ENCODE assay signal across 18 cellular contexts in genomic region chr1:55088413-55088812, GRCh38. TPM values are rescaled to one million over a fixed set of nuclear protein-coding genes. Genes with fewer than 3 reads are reported as not detected.
DNase-seq lines count a peak whose midpoint lies in the region; ATAC-seq and TF ChIP-seq lines count a peak whose summit lies in the region.
"Had no signal": no experiment of that assay in that cellular context is flagged by ENCODE, and none has a peak within 500 bp of the region (broad histone marks: within the 10 kb centered on the region; RNA-seq: fewer than 3 reads in every experiment).

No MANE protein-coding gene starts in this region.

- H3K56ac ChIP-seq in IMR-90 (ENCODE audit: extremely low read depth, insufficient read depth, low read length): no peak overlapping the region

- H3K23ac ChIP-seq in IMR-90 (ENCODE audit: low read depth, low read length): no peak overlapping the region

- H3K14ac ChIP-seq in IMR-90 (replicated peaks; ENCODE audit: low read depth, low read length): no peak overlapping the region

- no peak overlapping the region for H3K27ac ChIP-seq in IMR-90 (ENCODE audit: insufficient read depth, low read length)
- H3K27ac ChIP-seq: colonic mucosa, SK-N-MC, tibial nerve had no signal

- H4K5ac ChIP-seq in IMR-90 (ENCODE audit: low read depth, low read length): no peak overlapping the region

- H3K27me3 ChIP-seq in IMR-90 (ENCODE audit: control insufficient read depth, insufficient read depth, low read length): no peaks in the 10 kb centered on the region
- H3K27me3 ChIP-seq: colonic mucosa, tibial nerve had no signal

- no peaks in the 10 kb centered on the region for H3K4me1 ChIP-seq in IMR-90 (ENCODE audit: control insufficient read depth, insufficient read depth, low read length)
- H3K4me1 ChIP-seq: colonic mucosa, tibial nerve had no signal

- H2AFZ ChIP-seq in IMR-90 (replicated peaks; ENCODE audit: low read length, poor library complexity): no peak overlapping the region

- no peak overlapping the region for H3K4me3 ChIP-seq in IMR-90 (ENCODE audit: insufficient read depth, low read depth, low read length)
- H3K4me3 ChIP-seq: colonic mucosa, SK-N-MC, tibial nerve had no signal

- H2AK9ac ChIP-seq in IMR-90 (replicated peaks; ENCODE audit: low read depth, low read length, poor library complexity): no peak overlapping the region

- peaks cover 41% of the 10 kb centered on the region for H3K36me3 ChIP-seq in IMR-90 (ENCODE audit: control insufficient read depth, insufficient read depth, low read length)

- H3K4ac ChIP-seq in IMR-90 (ENCODE audit: low read depth, low read length): no peak overlapping the region

- POLR2A ChIA-PET in IMR-90 (lab: Charles Lee; ENCODE audit: unreplicated experiment): no interaction called here

- TF ChIP-seq RAD21 in IMR-90 (IDR thresholded peaks at IDR 0.05; ENCODE audit: low read length): no peak

- no peaks in the 10 kb centered on the region for H4K20me1 ChIP-seq in IMR-90 (ENCODE audit: insufficient read depth, low read length)

- H4K8ac ChIP-seq in IMR-90 (ENCODE audit: low read depth in 2 of 2, low read length in 2 of 2): no peak overlapping the region

- H2AK5ac ChIP-seq in IMR-90 (ENCODE audit: low read depth, low read length): no peak overlapping the region

- dilution Hi-C loops in IMR-90 (cut with HindIII; ENCODE audit: low sequenced_read_pairs, unreplicated experiment): no loop called here

- CTCF ChIA-PET in IMR-90 (lab: Yijun Ruan, JAX): interaction anchor here (0.7 kb wide), 1 partner anchor 751 kb away, joined by 4 read pairs; no protein-coding TSS in a partner anchor

- no peak overlapping the region for H2BK15ac ChIP-seq in IMR-90 (ENCODE audit: low read depth, low read length)

- H3K27me3 Mint-ChIP-seq in T-helper 1 cell treated with Interleukin-12 subunit alpha and Interleukin-12 subunit beta and Interleukin-4 antibody, amounts not matched to agents 30 μg/mL and 1 μg/mL, for 36 hours (ENCODE audit: low read depth): no peaks in the 10 kb centered on the region
- H3K27me3 Mint-ChIP-seq in activated T-helper 2 cell treated with anti-CD3 and anti-CD28 coated beads, Interferon-gamma antibody, Interleukin-2, Interleukin-4, amounts not matched to agents 10 μg/mL and 5 μg/mL and 100 μg/mL, durations not matched to agents 14 hours and 24 hours and 36 hours (ENCODE audit: low read depth): no peaks in the 10 kb centered on the region
- no peaks in the 10 kb centered on the region for H3K27me3 Mint-ChIP-seq in natural killer cell treated with Interleukin-12 subunit alpha and Interleukin-12 subunit beta and Interleukin-15 and Interleukin-18, amount 100 ng/mL, for 72 hours

- TF ChIP-seq POLR2A in IMR-90 (IDR thresholded peaks at IDR 0.05; ENCODE audit: low read depth, low read length): no peak

- H4K91ac ChIP-seq in IMR-90 (ENCODE audit: insufficient read depth, low read depth, low read length): no peak overlapping the region

- peaks cover 46% of the 10 kb centered on the region for H3K36me3 Mint-ChIP-seq in T-helper 1 cell treated with Interleukin-12 subunit alpha and Interleukin-12 subunit beta and Interleukin-4 antibody, amounts not matched to agents 30 μg/mL and 1 μg/mL, for 36 hours (ENCODE audit: low read depth)
- H3K36me3 Mint-ChIP-seq in activated T-helper 2 cell treated with anti-CD3 and anti-CD28 coated beads, Interferon-gamma antibody, Interleukin-2, Interleukin-4, amounts not matched to agents 10 μg/mL and 5 μg/mL and 100 μg/mL, durations not matched to agents 14 hours and 24 hours and 36 hours (ENCODE audit: low read depth): peaks cover 84% of the 10 kb centered on the region
- H3K36me3 Mint-ChIP-seq in natural killer cell treated with Interleukin-12 subunit alpha and Interleukin-12 subunit beta and Interleukin-15 and Interleukin-18, amount 100 ng/mL, for 72 hours: peaks cover 47% of the 10 kb centered on the region

- no peak overlapping the region for H3K18ac ChIP-seq in IMR-90 (ENCODE audit: low read depth, low read length)

- H3K4me1 Mint-ChIP-seq in T-helper 1 cell treated with Interleukin-12 subunit alpha and Interleukin-12 subunit beta and Interleukin-4 antibody, amounts not matched to agents 30 μg/mL and 1 μg/mL, for 36 hours (ENCODE audit: low read depth): peaks cover 8% of the 10 kb centered on the region
- H3K4me1 Mint-ChIP-seq in activated T-helper 2 cell treated with anti-CD3 and anti-CD28 coated beads, Interferon-gamma antibody, Interleukin-2, Interleukin-4, amounts not matched to agents 10 μg/mL and 5 μg/mL and 100 μg/mL, durations not matched to agents 14 hours and 24 hours and 36 hours (ENCODE audit: low read depth): peaks cover 7% of the 10 kb centered on the region
- peaks cover 14% of the 10 kb centered on the region in 2 donors for H3K4me1 Mint-ChIP-seq in natural killer cell treated with Interleukin-12 subunit alpha and Interleukin-12 subunit beta and Interleukin-15 and Interleukin-18, amount 100 ng/mL, for 72 hours (ENCODE audit: low read depth in 2 of 2)

- no peaks in the 10 kb centered on the region; a peak in 2 of 4 replicates for H3K79me1 ChIP-seq in IMR-90 (ENCODE audit: low read depth in 1 of 2, low read length in 2 of 2)

- intact Hi-C loops in IMR-90 (cut with micrococcal nuclease): loop anchor here (5.0 kb wide), 1 partner anchor 34 kb away; no protein-coding TSS in a partner anchor
- intact Hi-C loops in activated T-helper 2 cell treated with anti-CD3 and anti-CD28 coated beads, Interferon-gamma antibody, Interleukin-2, Interleukin-4, amounts not matched to agents 10 μg/mL and 5 μg/mL and 100 μg/mL, durations not matched to agents 14 hours and 24 hours and 36 hours (cut with micrococcal nuclease): no loop called here

- in situ Hi-C loops in IMR-90 (cut with MboI; ENCODE audit: low sequenced_read_pairs): no loop called here

- TF ChIP-seq CTCF in IMR-90 (conservative IDR thresholded peaks at IDR 0.05; ENCODE audit: low read depth, low read length): no peak

- no CpG with 5 or more reads among the region's 4 CpGs for WGBS in IMR-90 (ENCODE audit: extremely low coverage in 2 of 2, insufficient read length in 1 of 2), 2 experiments

- no peak overlapping the region for H3K4me2 ChIP-seq in IMR-90 (ENCODE audit: low read depth, low read length)

- no peak overlapping the region for H2BK120ac ChIP-seq in IMR-90 (ENCODE audit: low read depth, low read length)

- ATAC-seq in IMR-90 (ENCODE audit: low read depth): no peak
- no peak for ATAC-seq in natural killer cell treated with Interleukin-12 subunit alpha and Interleukin-12 subunit beta and Interleukin-15 and Interleukin-18, amount 100 ng/mL, for 72 hours
- ATAC-seq: right cardiac atrium had no signal

- no peak overlapping the region for H2BK20ac ChIP-seq in IMR-90 (ENCODE audit: low read depth, low read length)

- H3K4me3 Mint-ChIP-seq in T-helper 1 cell treated with Interleukin-12 subunit alpha and Interleukin-12 subunit beta and Interleukin-4 antibody, amounts not matched to agents 30 μg/mL and 1 μg/mL, for 36 hours: no peak overlapping the region
- no peak overlapping the region for H3K4me3 Mint-ChIP-seq in activated T-helper 2 cell treated with anti-CD3 and anti-CD28 coated beads, Interferon-gamma antibody, Interleukin-2, Interleukin-4, amounts not matched to agents 10 μg/mL and 5 μg/mL and 100 μg/mL, durations not matched to agents 14 hours and 24 hours and 36 hours (ENCODE audit: low read depth)
- peak overlapping the region; percentile 4 for H3K4me3 Mint-ChIP-seq in natural killer cell treated with Interleukin-12 subunit alpha and Interleukin-12 subunit beta and Interleukin-15 and Interleukin-18, amount 100 ng/mL, for 72 hours

- no peak overlapping the region for H2BK5ac ChIP-seq in IMR-90 (ENCODE audit: low read depth, low read length, poor library complexity, severe bottlenecking)

- no peak overlapping the region for H3K9ac ChIP-seq in IMR-90 (ENCODE audit: low read depth, low read length)

- peaks cover 5% of the 10 kb centered on the region for H3K9me1 ChIP-seq in IMR-90 (ENCODE audit: insufficient read depth, low read length)

- peak overlapping the region; percentile 58 for H3K27ac Mint-ChIP-seq in T-helper 1 cell treated with Interleukin-12 subunit alpha and Interleukin-12 subunit beta and Interleukin-4 antibody, amounts not matched to agents 30 μg/mL and 1 μg/mL, for 36 hours
- peak overlapping the region; percentile 36 for H3K27ac Mint-ChIP-seq in activated T-helper 2 cell treated with anti-CD3 and anti-CD28 coated beads, Interferon-gamma antibody, Interleukin-2, Interleukin-4, amounts not matched to agents 10 μg/mL and 5 μg/mL and 100 μg/mL, durations not matched to agents 14 hours and 24 hours and 36 hours
- H3K27ac Mint-ChIP-seq in natural killer cell treated with Interleukin-12 subunit alpha and Interleukin-12 subunit beta and Interleukin-15 and Interleukin-18, amount 100 ng/mL, for 72 hours: peak overlapping the region; percentile 30 to 62

- no peaks in the 10 kb centered on the region for H3K9me3 Mint-ChIP-seq in T-helper 1 cell treated with Interleukin-12 subunit alpha and Interleukin-12 subunit beta and Interleukin-4 antibody, amounts not matched to agents 30 μg/mL and 1 μg/mL, for 36 hours
- no peaks in the 10 kb centered on the region for H3K9me3 Mint-ChIP-seq in activated T-helper 2 cell treated with anti-CD3 and anti-CD28 coated beads, Interferon-gamma antibody, Interleukin-2, Interleukin-4, amounts not matched to agents 10 μg/mL and 5 μg/mL and 100 μg/mL, durations not matched to agents 14 hours and 24 hours and 36 hours
- H3K9me3 Mint-ChIP-seq in natural killer cell treated with Interleukin-12 subunit alpha and Interleukin-12 subunit beta and Interleukin-15 and Interleukin-18, amount 100 ng/mL, for 72 hours: no peaks in the 10 kb centered on the region

- no peak for DNase-seq in T-helper 1 cell
- DNase-seq in IMR-90: no peak
- DNase-seq in activated T-helper 2 cell treated with anti-CD3 and anti-CD28 coated beads, Interferon-gamma antibody, Interleukin-2, Interleukin-4, amounts not matched to agents 10 μg/mL and 5 μg/mL and 100 μg/mL, durations not matched to agents 14 hours and 24 hours and 36 hours (ENCODE audit: low spot score): no peak
- no peak for DNase-seq in natural killer cell treated with Interleukin-12 subunit alpha and Interleukin-12 subunit beta and Interleukin-15 and Interleukin-18, amount 100 ng/mL, for 72 hours (ENCODE audit: low spot score)
- DNase-seq in NCI-H128 (lab: John Stamatoyannopoulos, UW; ENCODE audit: unreplicated experiment): no peak
- DNase-seq in HPDE6-E6E7 (ENCODE audit: extremely low spot score): no peak
- DNase-seq in GM19240 (ENCODE audit: insufficient read length, low spot score): no peak
- DNase-seq: aorta, colonic mucosa, erythroblast, MM.1S, NCI-H2029 treated with DMSO at 0.1 percent for 48 hours, NCI-H526 treated with DMSO at 0.1 percent for 48 hours, right cardiac atrium had no signal

- BruUV-seq in IMR-90 (replicated peaks; lab: Mats Ljungman, UMichigan): TSS peak; percentile 10

- H3K9me3 ChIP-seq in IMR-90 (ENCODE audit: control insufficient read depth, insufficient read depth, low read length): no peaks in the 10 kb centered on the region
- H3K9me3 ChIP-seq: colonic mucosa, tibial nerve had no signal

RNA-seq across cellular contexts. Expression of gene PCSK9, which starts 49.1 kb away (rescaled TPM):
- total RNA-seq in IMR-90 (2012; rRNA removed): under 0.01 TPM in 2 replicates
- 0.14 and 0.17 TPM in 2 replicates for polyA plus RNA-seq in IMR-90 (2012; rRNA removed)
- 0.12 and 0.35 TPM in 2 replicates for polyA plus RNA-seq in IMR-90 (2012; cell fraction: cytosol; rRNA removed)
- 0.16 and 0.36 TPM in 2 replicates for polyA plus RNA-seq in IMR-90 (2012; cell fraction: nucleus; rRNA removed; ENCODE audit: low replicate concordance)
- 0.05 and 0.07 TPM in 2 replicates for total RNA-seq in activated T-helper 2 cell treated with anti-CD3 and anti-CD28 coated beads, Interferon-gamma antibody, Interleukin-2, Interleukin-4, amounts not matched to agents 10 μg/mL and 5 μg/mL and 100 μg/mL, durations not matched to agents 14 hours and 24 hours and 36 hours
- not detected for total RNA-seq in natural killer cell treated with Interleukin-12 subunit alpha and Interleukin-12 subunit beta and Interleukin-15 and Interleukin-18, amount 100 ng/mL, for 72 hours
- total RNA-seq: A172, right cardiac atrium had no signal
